Comparison of ENCODE assay signal across 15 cellular contexts in genomic region chr19:28424041-28424440, GRCh38.
DNase-seq lines count a peak whose midpoint lies in the region; ATAC-seq and TF ChIP-seq lines count a peak whose summit lies in the region.
"Had no signal": no experiment of that assay in that cellular context is flagged by ENCODE, and none has a peak within 500 bp of the region (broad histone marks: within the 10 kb centered on the region; RNA-seq: fewer than 3 reads in every experiment).

No MANE protein-coding gene starts in this region.

- WGBS in right lobe of liver (ENCODE audit: insufficient coverage, low coverage, low lambda C conversion rate, missing lambda C conversion rate): 49% methylated on average over 5 of the region's 6 CpGs
- 64 to 67% methylated on average over 6 of the region's 6 CpGs for WGBS in lower leg skin, 2 donors

- H3K4me2 ChIP-seq in GM23338: peak overlapping the region; percentile 56

- H3K36me3 ChIP-seq in GM23338 (ENCODE audit: insufficient read depth) (no peaks in the 10 kb centered on the region), right lobe of liver (no peaks in the 10 kb centered on the region)

- no peaks in the 10 kb centered on the region for H4K20me1 ChIP-seq in GM23338 (replicated peaks; ENCODE audit: insufficient read depth)

- H3K27ac ChIP-seq in GM23338 (ENCODE audit: low read depth) (peak overlapping the region; percentile 92), right lobe of liver (no peak overlapping the region), coronary artery (no peak overlapping the region)

- TF ChIP-seq POLR2A in right lobe of liver (IDR thresholded peaks at IDR 0.05) (no peak), lower leg skin (IDR thresholded peaks at IDR 0.05) (no peak)

- intact Hi-C loops in right lobe of liver (cut with DNase I): no loop called here
- intact Hi-C loops in lower leg skin (cut with DNase I; ENCODE audit: low total_unique reads): no loop called here

- no peak for TF ChIP-seq CTCF in GM23338 (conservative IDR thresholded peaks at IDR 0.05; ENCODE audit: low read depth in 2 of 2)
- TF ChIP-seq CTCF in WTC11 (IDR thresholded peaks at IDR 0.05): no peak
- no peak for TF ChIP-seq CTCF in nephron progenitor cell (IDR thresholded peaks at IDR 0.05)
- no peak for TF ChIP-seq CTCF in right lobe of liver (IDR thresholded peaks at IDR 0.05)
- TF ChIP-seq CTCF in lower leg skin (IDR thresholded peaks at IDR 0.05): no peak
- no peak for TF ChIP-seq CTCF in coronary artery (IDR thresholded peaks at IDR 0.05)

- peak overlapping the region; percentile 93 for H3K27ac Mint-ChIP-seq in GM23338
- peak overlapping the region; percentile 94 for H3K27ac Mint-ChIP-seq in WTC11
- H3K27ac Mint-ChIP-seq in nephron progenitor cell: peak overlapping the region; percentile 92
- H3K27ac Mint-ChIP-seq in stimulated activated naive CD8-positive, alpha-beta T cell treated with anti-CD3 and anti-CD28 coated beads, Interleukin-15, amount 100 ng/mL, for 72 hours: no peak overlapping the region

- H3K27me3 Mint-ChIP-seq in GM23338 (ENCODE audit: insufficient read depth, low read depth, poor library complexity): peaks cover 10% of the 10 kb centered on the region
- no peaks in the 10 kb centered on the region; the same call in 1 of the 2 replicates for H3K27me3 Mint-ChIP-seq in WTC11 (ENCODE audit: low read depth)
- no peaks in the 10 kb centered on the region for H3K27me3 Mint-ChIP-seq in nephron progenitor cell (ENCODE audit: low read depth, poor library complexity)
- peaks cover 9% of the 10 kb centered on the region for H3K27me3 Mint-ChIP-seq in stimulated activated naive CD8-positive, alpha-beta T cell treated with anti-CD3 and anti-CD28 coated beads, Interleukin-15, amount 100 ng/mL, for 72 hours

- no peak overlapping the region for H2AFZ ChIP-seq in GM23338

- H3K79me2 ChIP-seq in GM23338 (replicated peaks; ENCODE audit: insufficient read depth): no peaks in the 10 kb centered on the region

- H3K9me3 ChIP-seq in right lobe of liver: no peaks in the 10 kb centered on the region

- H3K4me1 ChIP-seq in GM23338 (ENCODE audit: insufficient read depth) (peaks cover 22% of the 10 kb centered on the region), right lobe of liver (no peaks in the 10 kb centered on the region)

- peaks cover 47% of the 10 kb centered on the region for H3K4me1 Mint-ChIP-seq in GM23338
- H3K4me1 Mint-ChIP-seq in WTC11: peaks cover 56% of the 10 kb centered on the region
- H3K4me1 Mint-ChIP-seq in nephron progenitor cell: peaks cover 87% of the 10 kb centered on the region
- no peaks in the 10 kb centered on the region for H3K4me1 Mint-ChIP-seq in stimulated activated naive CD8-positive, alpha-beta T cell treated with anti-CD3 and anti-CD28 coated beads, Interleukin-15, amount 100 ng/mL, for 72 hours

- H3K4me3 ChIP-seq in GM23338 (no peak overlapping the region), right lobe of liver (no peak overlapping the region), lower leg skin (ENCODE audit: low read depth, poor library complexity, severe bottlenecking) (no peak overlapping the region), coronary artery (no peak overlapping the region)

- CTCF ChIA-PET in WTC11 (lab: Charles Lee): interaction anchor here (1.1 to 2.4 kb wide), 6 partner anchors 22 to 455 kb away, joined by 3 to 8 read pairs (median 4); no protein-coding TSS in a partner anchor

- H3F3A ChIP-seq in GM23338 (replicated peaks; ENCODE audit: low read depth): no peaks in the 10 kb centered on the region

- peaks cover 4% of the 10 kb centered on the region; the same call in 1 of the 2 replicates for H3K9me2 ChIP-seq in GM23338 (ENCODE audit: insufficient read depth)

- H3K27me3 ChIP-seq in GM23338 (ENCODE audit: insufficient read depth): no peaks in the 10 kb centered on the region
- H3K27me3 ChIP-seq in right lobe of liver: no peaks in the 10 kb centered on the region

- peak overlapping the region; percentile 20; the same call in 2 of the 3 replicates for H3K4me3 Mint-ChIP-seq in GM23338
- H3K4me3 Mint-ChIP-seq in WTC11: no peak overlapping the region
- H3K4me3 Mint-ChIP-seq in nephron progenitor cell: peak overlapping the region; percentile 43
- no peak overlapping the region for H3K4me3 Mint-ChIP-seq in stimulated activated naive CD8-positive, alpha-beta T cell treated with anti-CD3 and anti-CD28 coated beads, Interleukin-15, amount 100 ng/mL, for 72 hours

- peak; percentile 72 for ATAC-seq in GM23338
- peak; percentile 73 for ATAC-seq in WTC11
- ATAC-seq in right lobe of liver: no peak
- ATAC-seq in stimulated activated naive CD8-positive, alpha-beta T cell treated with anti-CD3 and anti-CD28 coated beads, Interleukin-15, amount 100 ng/mL, for 72 hours: no peak
- ATAC-seq: Panc1, Right ventricle myocardium inferior had no signal

- DNase-seq in GM23338 (ENCODE audit: low spot score) (peak; percentile 95), WTC11 (ENCODE audit: low spot score) (peak; percentile 58), iPS DF 19.7 (ENCODE audit: low read depth, low spot score) (peak; percentile 90), nephron progenitor cell (no peak), right lobe of liver (no peak), lower leg skin (ENCODE audit: low spot score in 2 of 2) (no peak), coronary artery (ENCODE audit: low spot score) (no peak)
- DNase-seq in stimulated activated naive CD8-positive, alpha-beta T cell treated with anti-CD3 and anti-CD28 coated beads, Interleukin-15, amount 100 ng/mL, for 72 hours: no peak
- DNase-seq: C1 segment of cervical spinal cord, DMS153, HCEC 1CT, NCI-H1105, NCI-H1694 treated with DMSO at 0.1 percent for 48 hours had no signal

- peaks cover 3% of the 10 kb centered on the region; the same call in 1 of the 3 replicates for H3K9me3 Mint-ChIP-seq in GM23338
- H3K9me3 Mint-ChIP-seq in WTC11: no peaks in the 10 kb centered on the region
- no peaks in the 10 kb centered on the region for H3K9me3 Mint-ChIP-seq in nephron progenitor cell
- H3K9me3 Mint-ChIP-seq in stimulated activated naive CD8-positive, alpha-beta T cell treated with anti-CD3 and anti-CD28 coated beads, Interleukin-15, amount 100 ng/mL, for 72 hours: no peaks in the 10 kb centered on the region

- no peaks in the 10 kb centered on the region for H3K36me3 Mint-ChIP-seq in GM23338 (ENCODE audit: low read depth)
- H3K36me3 Mint-ChIP-seq in WTC11: no peaks in the 10 kb centered on the region
- no peaks in the 10 kb centered on the region for H3K36me3 Mint-ChIP-seq in nephron progenitor cell (ENCODE audit: low read depth)

- POLR2A ChIA-PET in WTC11 (lab: Charles Lee): no interaction called here

TF ChIP-seq in GM23338, 12 proteins besides CTCF, POLR2A, EP300 and RAD21 (continues in another document):
- no peak for TF ChIP-seq ZNF114 (CRISPR knock-in tag; IDR thresholded peaks at IDR 0.05)

TF ChIP-seq in WTC11, 78 proteins besides CTCF, POLR2A, EP300 and RAD21 (continues in another document):
- TF ChIP-seq ZSCAN18 (CRISPR knock-in tag; IDR thresholded peaks at IDR 0.05): no peak
- no peak for TF ChIP-seq GTF2I (CRISPR knock-in tag; conservative IDR thresholded peaks at IDR 0.05)
- TF ChIP-seq ETV6 (CRISPR knock-in tag; IDR thresholded peaks at IDR 0.05): no peak
- TF ChIP-seq, protein P1, sequence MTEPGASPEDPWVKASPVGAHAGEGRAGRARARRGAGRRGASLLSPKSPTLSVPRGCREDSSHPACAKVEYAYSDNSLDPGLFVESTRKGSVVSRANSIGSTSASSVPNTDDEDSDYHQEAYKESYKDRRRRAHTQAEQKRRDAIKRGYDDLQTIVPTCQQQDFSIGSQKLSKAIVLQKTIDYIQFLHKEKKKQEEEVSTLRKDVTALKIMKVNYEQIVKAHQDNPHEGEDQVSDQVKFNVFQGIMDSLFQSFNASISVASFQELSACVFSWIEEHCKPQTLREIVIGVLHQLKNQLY (CRISPR knock-in tag; IDR thresholded peaks at IDR 0.05): no peak
- TF ChIP-seq, protein P2, sequence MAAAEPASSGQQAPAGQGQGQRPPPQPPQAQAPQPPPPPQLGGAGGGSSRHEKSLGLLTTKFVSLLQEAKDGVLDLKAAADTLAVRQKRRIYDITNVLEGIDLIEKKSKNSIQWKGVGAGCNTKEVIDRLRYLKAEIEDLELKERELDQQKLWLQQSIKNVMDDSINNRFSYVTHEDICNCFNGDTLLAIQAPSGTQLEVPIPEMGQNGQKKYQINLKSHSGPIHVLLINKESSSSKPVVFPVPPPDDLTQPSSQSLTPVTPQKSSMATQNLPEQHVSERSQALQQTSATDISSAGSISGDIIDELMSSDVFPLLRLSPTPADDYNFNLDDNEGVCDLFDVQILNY (CRISPR knock-in tag; IDR thresholded peaks at IDR 0.05): no peak
- TF ChIP-seq FOXP4 (CRISPR knock-in tag; IDR thresholded peaks at IDR 0.05): 0 out of 2 replicates have a peak, but pooled peaks have one; percentile 19

Comparison
In these comparisons a context has a peak if more than half of its experiments do, and no peak if none do; other contexts are left out.
1. ATAC-seq: peak in GM23338 (single experiment) and WTC11 (single experiment); none in right lobe of liver (0 of 4) and stimulated activated naive CD8-positive, alpha-beta T cell treated with anti-CD3 and anti-CD28 coated beads, Interleukin-15, amount 100 ng/mL, for 72 hours (single experiment).
2. DNase-seq: peak in GM23338 (single experiment), WTC11 (single experiment) and iPS DF 19.7 (single experiment); none in nephron progenitor cell (single experiment), right lobe of liver (0 of 3), lower leg skin (0 of 2), stimulated activated naive CD8-positive, alpha-beta T cell treated with anti-CD3 and anti-CD28 coated beads, Interleukin-15, amount 100 ng/mL, for 72 hours (0 of 2) and coronary artery (single experiment).
3. H3K27ac Mint-ChIP-seq: peak in GM23338 (single experiment), WTC11 (single experiment) and nephron progenitor cell (single experiment); none in stimulated activated naive CD8-positive, alpha-beta T cell treated with anti-CD3 and anti-CD28 coated beads, Interleukin-15, amount 100 ng/mL, for 72 hours (0 of 2).
4. H3K4me3 Mint-ChIP-seq: peak in GM23338 (single experiment) and nephron progenitor cell (single experiment); none in WTC11 (single experiment) and stimulated activated naive CD8-positive, alpha-beta T cell treated with anti-CD3 and anti-CD28 coated beads, Interleukin-15, amount 100 ng/mL, for 72 hours (0 of 2).